ENCODE assay signal across 1 cellular context in genomic region chr2:173963817-173964564, GRCh38.
TF ChIP-seq lines count a peak whose summit lies in the region.

No MANE protein-coding gene starts in this region.

TF ChIP-seq in GM12878, 131 proteins besides CTCF, POLR2A, EP300 and RAD21 (continued from another document):
- TF ChIP-seq SPI1 (IDR thresholded peaks at IDR 0.05; ENCODE audit: borderline replicate concordance, insufficient read depth, low read depth, low read length) (peak; percentile 11; the same call in 1 of the 2 replicates), JUND (IDR thresholded peaks at IDR 0.05; ENCODE audit: low read depth, low read length) (no peak), CEBPZ (IDR thresholded peaks at IDR 0.05; ENCODE audit: low read depth, low read length) (no peak), MLLT1 (IDR thresholded peaks at IDR 0.05) (no peak)
